2 cellular contexts compared by ENCODE assay signal in the genomic region with DNA sequence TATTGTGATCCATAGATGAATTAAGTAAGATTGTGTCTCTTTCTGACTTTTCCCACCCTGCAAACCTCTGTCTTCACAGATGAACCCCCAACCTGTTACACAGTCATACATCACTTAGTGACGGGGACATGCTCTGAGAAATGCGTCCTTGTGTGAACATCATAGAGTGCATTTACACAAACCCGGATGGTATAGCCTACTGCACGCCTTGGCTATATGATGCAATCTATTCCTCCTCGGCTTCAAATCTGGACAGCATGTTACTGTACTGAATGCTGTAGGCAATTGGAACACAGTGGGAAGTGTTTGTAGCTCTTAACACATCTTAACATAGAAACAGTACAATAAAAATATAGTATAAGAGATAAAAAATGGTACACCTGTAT.
TF ChIP-seq lines count a peak whose summit lies in the region.

No MANE protein-coding gene starts in this region.

TF ChIP-seq in GM12878, 131 proteins besides CTCF, POLR2A, EP300 and RAD21 (continued from another document):
- TF ChIP-seq PBX3 (IDR thresholded peaks at IDR 0.05; ENCODE audit: insufficient replicate concordance, low read depth, low read length) (peak; percentile 11), MYC (IDR thresholded peaks at IDR 0.05; ENCODE audit: insufficient read depth, insufficient read length, insufficient replicate concordance, low read length, severe bottlenecking) (no peak), CREB1 (IDR thresholded peaks at IDR 0.05; ENCODE audit: low read depth) (peak; percentile 90), PKNOX1 (IDR thresholded peaks at IDR 0.05) (peak; percentile 40; the same call in 1 of the 2 replicates)
TF ChIP-seq in GM12878: peak in this region for 5.

TF ChIP-seq in WTC11, 78 proteins besides CTCF, POLR2A, EP300 and RAD21 (continued from another document):
- TF ChIP-seq, protein P1, sequence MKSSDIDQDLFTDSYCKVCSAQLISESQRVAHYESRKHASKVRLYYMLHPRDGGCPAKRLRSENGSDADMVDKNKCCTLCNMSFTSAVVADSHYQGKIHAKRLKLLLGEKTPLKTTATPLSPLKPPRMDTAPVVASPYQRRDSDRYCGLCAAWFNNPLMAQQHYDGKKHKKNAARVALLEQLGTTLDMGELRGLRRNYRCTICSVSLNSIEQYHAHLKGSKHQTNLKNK (CRISPR knock-in tag; IDR thresholded peaks at IDR 0.05) = no peak
- no peak for TF ChIP-seq SMAD4 (CRISPR knock-in tag; IDR thresholded peaks at IDR 0.05)
- TF ChIP-seq, protein P2, sequence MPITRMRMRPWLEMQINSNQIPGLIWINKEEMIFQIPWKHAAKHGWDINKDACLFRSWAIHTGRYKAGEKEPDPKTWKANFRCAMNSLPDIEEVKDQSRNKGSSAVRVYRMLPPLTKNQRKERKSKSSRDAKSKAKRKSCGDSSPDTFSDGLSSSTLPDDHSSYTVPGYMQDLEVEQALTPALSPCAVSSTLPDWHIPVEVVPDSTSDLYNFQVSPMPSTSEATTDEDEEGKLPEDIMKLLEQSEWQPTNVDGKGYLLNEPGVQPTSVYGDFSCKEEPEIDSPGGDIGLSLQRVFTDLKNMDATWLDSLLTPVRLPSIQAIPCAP (CRISPR knock-in tag; IDR thresholded peaks at IDR 0.05) = no peak
- TF ChIP-seq, protein P3, sequence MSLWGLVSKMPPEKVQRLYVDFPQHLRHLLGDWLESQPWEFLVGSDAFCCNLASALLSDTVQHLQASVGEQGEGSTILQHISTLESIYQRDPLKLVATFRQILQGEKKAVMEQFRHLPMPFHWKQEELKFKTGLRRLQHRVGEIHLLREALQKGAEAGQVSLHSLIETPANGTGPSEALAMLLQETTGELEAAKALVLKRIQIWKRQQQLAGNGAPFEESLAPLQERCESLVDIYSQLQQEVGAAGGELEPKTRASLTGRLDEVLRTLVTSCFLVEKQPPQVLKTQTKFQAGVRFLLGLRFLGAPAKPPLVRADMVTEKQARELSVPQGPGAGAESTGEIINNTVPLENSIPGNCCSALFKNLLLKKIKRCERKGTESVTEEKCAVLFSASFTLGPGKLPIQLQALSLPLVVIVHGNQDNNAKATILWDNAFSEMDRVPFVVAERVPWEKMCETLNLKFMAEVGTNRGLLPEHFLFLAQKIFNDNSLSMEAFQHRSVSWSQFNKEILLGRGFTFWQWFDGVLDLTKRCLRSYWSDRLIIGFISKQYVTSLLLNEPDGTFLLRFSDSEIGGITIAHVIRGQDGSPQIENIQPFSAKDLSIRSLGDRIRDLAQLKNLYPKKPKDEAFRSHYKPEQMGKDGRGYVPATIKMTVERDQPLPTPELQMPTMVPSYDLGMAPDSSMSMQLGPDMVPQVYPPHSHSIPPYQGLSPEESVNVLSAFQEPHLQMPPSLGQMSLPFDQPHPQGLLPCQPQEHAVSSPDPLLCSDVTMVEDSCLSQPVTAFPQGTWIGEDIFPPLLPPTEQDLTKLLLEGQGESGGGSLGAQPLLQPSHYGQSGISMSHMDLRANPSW (CRISPR knock-in tag; conservative IDR thresholded peaks at IDR 0.05; ENCODE audit: low read depth) = no peak
